In genomic region chr20:3747471-3747870, GRCh38 we compare ENCODE assay signal across 37 cellular contexts. TPM values are rescaled to one million over a fixed set of nuclear protein-coding genes. Genes with fewer than 3 reads are reported as not detected.
"Had no signal": no experiment of that assay in that cellular context is flagged by ENCODE, and none has a peak within 500 bp of the region (broad histone marks: within the 10 kb centered on the region; RNA-seq: fewer than 3 reads in every experiment).

No MANE protein-coding gene starts in this region.

- H3K27ac Mint-ChIP-seq: activated CD4-positive, alpha-beta memory T cell treated with anti-CD3 and anti-CD28 coated beads, Interleukin-2, amount 10 ng/mL, durations not matched to agents 7 days and 5 days; activated CD4-positive, alpha-beta T cell treated with anti-CD3 and anti-CD28 coated beads for 36 hours; activated CD4-positive, alpha-beta T cell treated with anti-CD3 and anti-CD28 coated beads, Interleukin-2, amount 10 ng/mL, durations not matched to agents 7 days and 5 days; activated CD8-positive, alpha-beta memory T cell treated with anti-CD3 and anti-CD28 coated beads, Interleukin-2, amount 10 ng/mL, durations not matched to agents 7 days and 5 days; activated CD8-positive, alpha-beta T cell treated with anti-CD3 and anti-CD28 coated beads, Interleukin-2, amount 10 ng/mL, durations not matched to agents 7 days and 5 days; activated naive CD4-positive, alpha-beta T cell treated with anti-CD3 and anti-CD28 coated beads, Interleukin-2, amount 50 U/mL, for 72 hours; activated naive CD8-positive, alpha-beta T cell treated with anti-CD3 and anti-CD28 coated beads for 36 hours; activated T-cell treated with anti-CD3 and anti-CD28 coated beads, Interleukin-2, amount 50 U/mL, for 24 hours; activated T-helper 2 cell treated with anti-CD3 and anti-CD28 coated beads, Interferon-gamma antibody, Interleukin-2, Interleukin-4, amounts not matched to agents 10 μg/mL and 5 μg/mL and 100 μg/mL, durations not matched to agents 14 hours and 24 hours and 36 hours; T-helper 1 cell treated with Interleukin-12 subunit alpha and Interleukin-12 subunit beta and Interleukin-4 antibody, amounts not matched to agents 30 μg/mL and 1 μg/mL, for 36 hours; T-helper 2 cell treated with Interferon-gamma antibody and Interleukin-4, amounts not matched to agents 5 μg/mL and 100 μg/mL, for 36 hours; WTC11 had no signal

- H3K36me3 ChIP-seq: adrenal gland, brain microvascular endothelial cell, breast epithelium had no signal

- ATAC-seq: activated CD4-positive, alpha-beta T cell treated with anti-CD3 and anti-CD28 coated beads for 36 hours; activated CD4-positive, CD25-positive, alpha-beta regulatory T cell treated with anti-CD3 and anti-CD28 coated beads, Interleukin-2, amount 50 U/mL, for 24 hours; activated CD8-positive, alpha-beta memory T cell treated with anti-CD3 and anti-CD28 coated beads, Interleukin-2, amount 10 ng/mL, durations not matched to agents 7 days and 5 days; activated CD8-positive, alpha-beta T cell treated with anti-CD3 and anti-CD28 coated beads, Interleukin-2, amount 10 ng/mL, durations not matched to agents 7 days and 5 days; activated naive CD4-positive, alpha-beta T cell treated with anti-CD3 and anti-CD28 coated beads, Interleukin-2, amount 50 U/mL, for 72 hours; body of pancreas; WTC11 had no signal

- DNase-seq: activated CD4-positive, alpha-beta memory T cell treated with anti-CD3 and anti-CD28 coated beads, Interleukin-2, amount 10 ng/mL, durations not matched to agents 7 days and 5 days; activated CD4-positive, alpha-beta T cell treated with anti-CD3 and anti-CD28 coated beads for 1 hour; activated CD4-positive, alpha-beta T cell treated with anti-CD3 and anti-CD28 coated beads for 36 hours; activated CD4-positive, alpha-beta T cell treated with anti-CD3 and anti-CD28 coated beads for 48 hours; activated CD4-positive, alpha-beta T cell treated with anti-CD3 and anti-CD28 coated beads, Interleukin-2, amount 10 ng/mL, durations not matched to agents 7 days and 5 days; activated CD4-positive, alpha-beta T cell treated with anti-CD3 and anti-CD28 coated beads, Interleukin-2, amount 50 U/mL, for 48 hours; activated CD4-positive, CD25-positive, alpha-beta regulatory T cell; activated CD8-positive, alpha-beta memory T cell treated with anti-CD3 and anti-CD28 coated beads for 24 hours; activated CD8-positive, alpha-beta memory T cell treated with anti-CD3 and anti-CD28 coated beads, Interleukin-2, amount 10 ng/mL, durations not matched to agents 7 days and 5 days; activated CD8-positive, alpha-beta memory T cell treated with anti-CD3 and anti-CD28 coated beads, Interleukin-2, amount 50 U/mL, for 48 hours; activated CD8-positive, alpha-beta T cell treated with anti-CD3 and anti-CD28 coated beads, Interleukin-2, amount 10 ng/mL, durations not matched to agents 7 days and 5 days; activated effector memory CD4-positive, alpha-beta T cell treated with Interleukin-2 at 50 U/mL for 16 hours; activated gamma-delta T cell; activated naive CD4-positive, alpha-beta T cell treated with anti-CD3 and anti-CD28 coated beads, Interleukin-2, amount 50 U/mL, for 16 hours; activated naive CD4-positive, alpha-beta T cell treated with Interleukin-2 at 50 U/mL for 16 hours; activated naive CD8-positive, alpha-beta T cell treated with anti-CD3 and anti-CD28 coated beads for 36 hours; activated T-cell treated with anti-CD3 and anti-CD28 coated beads, Interleukin-2, amount 50 U/mL, for 24 hours; activated T-cell treated with anti-CD3 and anti-CD28 coated beads, Interleukin-2, amount 50 U/mL, for 48 hours; adrenal gland; amniotic stem cell; aorta; body of pancreas; brain microvascular endothelial cell; central memory CD4-positive, alpha-beta T cell; T-helper 1 cell; T-helper 2 cell; T-helper 9 cell; WERI-Rb-1 had no signal

- H3K27ac ChIP-seq: adrenal gland, body of pancreas, brain microvascular endothelial cell, breast epithelium, WERI-Rb-1 had no signal

- H3K9me3 ChIP-seq: adrenal gland, body of pancreas, breast epithelium had no signal

- H3K27me3 ChIP-seq: adrenal gland, brain microvascular endothelial cell had no signal

- H3K4me1 ChIP-seq: breast epithelium had no signal

- H3K36me3 Mint-ChIP-seq: activated CD8-positive, alpha-beta memory T cell treated with anti-CD3 and anti-CD28 coated beads, Interleukin-2, amount 10 ng/mL, durations not matched to agents 7 days and 5 days; activated naive CD4-positive, alpha-beta T cell treated with anti-CD3 and anti-CD28 coated beads, Interleukin-2, amount 50 U/mL, for 72 hours had no signal

- H3K9me3 Mint-ChIP-seq: activated CD4-positive, alpha-beta memory T cell treated with anti-CD3 and anti-CD28 coated beads, Interleukin-2, amount 10 ng/mL, durations not matched to agents 7 days and 5 days; activated CD4-positive, alpha-beta T cell treated with anti-CD3 and anti-CD28 coated beads, Interleukin-2, amount 10 ng/mL, durations not matched to agents 7 days and 5 days; activated naive CD4-positive, alpha-beta T cell treated with anti-CD3 and anti-CD28 coated beads, Interleukin-2, amount 50 U/mL, for 72 hours; activated naive CD8-positive, alpha-beta T cell treated with anti-CD3 and anti-CD28 coated beads for 36 hours; activated T-cell treated with anti-CD3 and anti-CD28 coated beads, Interleukin-2, amount 50 U/mL, for 24 hours; activated T-helper 2 cell treated with anti-CD3 and anti-CD28 coated beads, Interferon-gamma antibody, Interleukin-2, Interleukin-4, amounts not matched to agents 10 μg/mL and 5 μg/mL and 100 μg/mL, durations not matched to agents 14 hours and 24 hours and 36 hours; T-helper 1 cell treated with Interleukin-12 subunit alpha and Interleukin-12 subunit beta and Interleukin-4 antibody, amounts not matched to agents 30 μg/mL and 1 μg/mL, for 36 hours; T-helper 2 cell treated with Interferon-gamma antibody and Interleukin-4, amounts not matched to agents 5 μg/mL and 100 μg/mL, for 36 hours; WTC11 had no signal

- H3K4me3 ChIP-seq: adrenal gland, body of pancreas, breast epithelium had no signal

- FAIRE-seq: astrocyte had no signal

- H3K4me3 Mint-ChIP-seq: activated CD4-positive, alpha-beta memory T cell treated with anti-CD3 and anti-CD28 coated beads, Interleukin-2, amount 10 ng/mL, durations not matched to agents 7 days and 5 days; activated CD4-positive, alpha-beta T cell treated with anti-CD3 and anti-CD28 coated beads for 36 hours; activated CD4-positive, alpha-beta T cell treated with anti-CD3 and anti-CD28 coated beads, Interleukin-2, amount 10 ng/mL, durations not matched to agents 7 days and 5 days; activated CD8-positive, alpha-beta memory T cell treated with anti-CD3 and anti-CD28 coated beads, Interleukin-2, amount 10 ng/mL, durations not matched to agents 7 days and 5 days; activated CD8-positive, alpha-beta T cell treated with anti-CD3 and anti-CD28 coated beads, Interleukin-2, amount 10 ng/mL, durations not matched to agents 7 days and 5 days; activated naive CD8-positive, alpha-beta T cell treated with anti-CD3 and anti-CD28 coated beads for 36 hours; activated T-cell treated with anti-CD3 and anti-CD28 coated beads, Interleukin-2, amount 50 U/mL, for 24 hours; T-helper 1 cell treated with Interleukin-12 subunit alpha and Interleukin-12 subunit beta and Interleukin-4 antibody, amounts not matched to agents 30 μg/mL and 1 μg/mL, for 36 hours; T-helper 2 cell treated with Interferon-gamma antibody and Interleukin-4, amounts not matched to agents 5 μg/mL and 100 μg/mL, for 36 hours; WTC11 had no signal

RNA-seq across cellular contexts. Expression of gene HSPA12B, which starts 15.0 kb away (rescaled TPM):
- total RNA-seq: activated CD4-positive, alpha-beta T cell treated with anti-CD3 and anti-CD28 coated beads for 36 hours; activated CD4-positive, alpha-beta T cell treated with anti-CD3 and anti-CD28 coated beads, Interleukin-2, amount 10 ng/mL, durations not matched to agents 7 days and 5 days; activated CD8-positive, alpha-beta memory T cell treated with anti-CD3 and anti-CD28 coated beads, Interleukin-2, amount 10 ng/mL, durations not matched to agents 7 days and 5 days; activated CD8-positive, alpha-beta T cell treated with anti-CD3 and anti-CD28 coated beads, Interleukin-2, amount 10 ng/mL, durations not matched to agents 7 days and 5 days; activated naive CD4-positive, alpha-beta T cell treated with anti-CD3 and anti-CD28 coated beads, Interleukin-2, amount 50 U/mL, for 72 hours; activated naive CD8-positive, alpha-beta T cell treated with anti-CD3 and anti-CD28 coated beads for 36 hours; astrocyte had no signal

RNA-seq across cellular contexts. Expression of gene SPEF1, which starts 33.8 kb away (rescaled TPM):
- total RNA-seq: activated CD4-positive, alpha-beta memory T cell treated with anti-CD3 and anti-CD28 coated beads, Interleukin-2, amount 10 ng/mL, durations not matched to agents 7 days and 5 days; activated T-helper 2 cell treated with anti-CD3 and anti-CD28 coated beads, Interferon-gamma antibody, Interleukin-2, Interleukin-4, amounts not matched to agents 10 μg/mL and 5 μg/mL and 100 μg/mL, durations not matched to agents 14 hours and 24 hours and 36 hours; aorta; cardiac septum had no signal

RNA-seq across cellular contexts. Expression of gene SIGLEC1, which starts 35.1 kb away (rescaled TPM):
- total RNA-seq: activated CD4-positive, alpha-beta T cell treated with anti-CD3 and anti-CD28 coated beads for 36 hours; activated CD4-positive, alpha-beta T cell treated with anti-CD3 and anti-CD28 coated beads, Interleukin-2, amount 10 ng/mL, durations not matched to agents 7 days and 5 days; activated CD8-positive, alpha-beta memory T cell treated with anti-CD3 and anti-CD28 coated beads, Interleukin-2, amount 10 ng/mL, durations not matched to agents 7 days and 5 days; activated CD8-positive, alpha-beta T cell treated with anti-CD3 and anti-CD28 coated beads, Interleukin-2, amount 10 ng/mL, durations not matched to agents 7 days and 5 days; activated naive CD8-positive, alpha-beta T cell treated with anti-CD3 and anti-CD28 coated beads for 36 hours; activated T-helper 2 cell treated with anti-CD3 and anti-CD28 coated beads, Interferon-gamma antibody, Interleukin-2, Interleukin-4, amounts not matched to agents 10 μg/mL and 5 μg/mL and 100 μg/mL, durations not matched to agents 14 hours and 24 hours and 36 hours; astrocyte had no signal
